In the genomic region with DNA sequence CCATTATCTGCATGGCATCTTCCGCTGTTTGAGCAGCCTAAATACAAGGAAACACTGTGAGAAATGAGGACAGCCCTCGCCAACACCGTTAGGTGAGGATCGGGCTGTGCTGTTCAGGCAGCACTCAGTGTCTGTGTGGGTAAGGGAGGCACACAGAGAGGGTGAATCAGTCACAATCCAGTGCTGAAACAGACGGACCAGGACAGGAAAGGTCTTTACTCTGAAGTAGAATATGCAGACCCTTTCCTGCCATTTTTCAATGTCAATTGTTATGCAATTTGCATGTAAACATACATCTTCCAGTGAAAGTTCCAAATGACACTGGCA, we compare ENCODE assay signal across 18 cellular contexts. TPM values are rescaled to one million over a fixed set of nuclear protein-coding genes. Genes with fewer than 3 reads are reported as not detected.
DNase-seq lines count a peak whose midpoint lies in the region; ATAC-seq, FAIRE-seq and TF ChIP-seq lines count a peak whose summit lies in the region.
"Had no signal": no experiment of that assay in that cellular context is flagged by ENCODE, and none has a peak within 500 bp of the region (broad histone marks: within the 10 kb centered on the region; RNA-seq: fewer than 3 reads in every experiment).

No MANE protein-coding gene starts in this region.

- H3K9ac ChIP-seq in SK-N-SH (peak overlapping the region; percentile 26; the same call in 1 of the 2 replicates), endothelial cell of umbilical vein (replicated peaks; ENCODE audit: extremely low read depth, insufficient read depth, low read length) (no peak overlapping the region)

- no peak for TF ChIP-seq EP300 in SK-N-SH (IDR thresholded peaks at IDR 0.05; ENCODE audit: borderline replicate concordance in 1 of 2, low read depth in 1 of 2, low read length in 1 of 2)

- H3K9me3 ChIP-seq in SK-N-SH (no peaks in the 10 kb centered on the region), endothelial cell of umbilical vein (replicated peaks; ENCODE audit: control insufficient read depth, insufficient read depth, low read length) (no peaks in the 10 kb centered on the region), uterus (no peaks in the 10 kb centered on the region)

- H3K4me3 ChIP-seq in SK-N-SH (ENCODE audit: low read depth in 2 of 2, low read length in 1 of 2): no peak overlapping the region
- no peak overlapping the region for H3K4me3 ChIP-seq in endothelial cell of umbilical vein (replicated peaks in 1 of 3; ENCODE audit: insufficient read depth in 1 of 3, low read depth in 1 of 3, low read length in 3 of 3)
- H3K4me3 ChIP-seq in uterus: no peak overlapping the region

- DNase-seq in SK-N-SH: no peak
- peak; percentile 16 for DNase-seq in endothelial cell of umbilical vein (ENCODE audit: low read depth, low spot score)
- DNase-seq in osteocyte (ENCODE audit: extremely low spot score, unreplicated experiment): peak; percentile 75
- DNase-seq in uterus: no peak
- no peak for DNase-seq in stimulated activated naive CD8-positive, alpha-beta T cell treated with anti-CD3 and anti-CD28 coated beads, Interleukin-15, Interleukin-2, amounts not matched to agents 100 U/mL and 50 U/mL, for 24 hours
- no peak for DNase-seq in midbrain (lab: John Stamatoyannopoulos, UW)
- no peak for DNase-seq in mucosa of gallbladder (ENCODE audit: low spot score)
- DNase-seq: activated CD8-positive, alpha-beta memory T cell treated with anti-CD3 and anti-CD28 coated beads, Interleukin-2, amount 50 U/mL, for 4 hours; activated naive CD4-positive, alpha-beta T cell treated with anti-CD3 and anti-CD28 coated beads for 36 hours; CD4-positive, alpha-beta T cell; central memory CD4-positive, alpha-beta T cell; head of caudate nucleus; naive B cell; T-helper 17 cell had no signal

- H3K79me2 ChIP-seq in SK-N-SH (ENCODE audit: insufficient read depth) (no peaks in the 10 kb centered on the region), endothelial cell of umbilical vein (ENCODE audit: control insufficient read depth, insufficient read depth, low read length) (no peaks in the 10 kb centered on the region)

- POLR2A ChIA-PET in SK-N-SH (lab: Yijun Ruan, JAX): no interaction called here
- POLR2A ChIA-PET in endothelial cell of umbilical vein (lab: Charles Lee): no interaction called here

- dilution Hi-C loops in endothelial cell of umbilical vein (cut with MboI; ENCODE audit: extremely low pct_ligation_motif_present, low sequenced_read_pairs): no loop called here

- H3K27me3 ChIP-seq in SK-N-SH (ENCODE audit: insufficient read depth) (no peaks in the 10 kb centered on the region), endothelial cell of umbilical vein (ENCODE audit: control insufficient read depth in 2 of 2, insufficient read depth in 2 of 2, low read length in 2 of 2) (no peaks in the 10 kb centered on the region), uterus (no peaks in the 10 kb centered on the region)

- H2AFZ ChIP-seq in SK-N-SH (ENCODE audit: low read depth): no peak overlapping the region
- H2AFZ ChIP-seq in endothelial cell of umbilical vein (ENCODE audit: low read depth, low read length): no peak overlapping the region

- no TSS peak for BruUV-seq in endothelial cell of umbilical vein (replicated peaks; lab: Mats Ljungman, UMichigan)

- intact Hi-C loops in endothelial cell of umbilical vein (cut with micrococcal nuclease) (no loop called here), uterus (cut with DNase I; ENCODE audit: low total_unique reads) (no loop called here)

- TF ChIP-seq POLR2A in endothelial cell of umbilical vein (IDR thresholded peaks at IDR 0.05; ENCODE audit: low read depth, low read length) (no peak), uterus (IDR thresholded peaks at IDR 0.05) (no peak)

- WGBS in SK-N-SH (ENCODE audit: low lambda C conversion rate): 91% methylated on average over 5 of the region's 5 CpGs

- no peak for ATAC-seq in stimulated activated naive CD8-positive, alpha-beta T cell treated with anti-CD3 and anti-CD28 coated beads, Interleukin-15, Interleukin-2, amounts not matched to agents 100 U/mL and 50 U/mL, for 24 hours
- ATAC-seq: activated CD4-positive, CD25-positive, alpha-beta regulatory T cell treated with anti-CD3 and anti-CD28 coated beads, Interleukin-2, amount 50 U/mL, for 24 hours; T-helper 17 cell had no signal

- H4K20me1 ChIP-seq in SK-N-SH (ENCODE audit: insufficient read depth) (no peaks in the 10 kb centered on the region), endothelial cell of umbilical vein (replicated peaks; ENCODE audit: control insufficient read depth, extremely low read depth, insufficient read depth, low read length) (no peaks in the 10 kb centered on the region)

- H3K4me1 Mint-ChIP-seq in osteocyte (ENCODE audit: unreplicated experiment): peaks cover 4% of the 10 kb centered on the region
- H3K4me1 Mint-ChIP-seq: T-helper 17 cell had no signal

- H3K9me1 ChIP-seq in endothelial cell of umbilical vein (replicated peaks; ENCODE audit: control insufficient read depth, extremely low read depth, insufficient read depth, low read length): no peaks in the 10 kb centered on the region

- H3K36me3 ChIP-seq in SK-N-SH (replicated peaks in 1 of 2; ENCODE audit: control insufficient read depth in 1 of 2, insufficient read depth in 2 of 2, low read length in 1 of 2) (peaks cover 13 to 32% of the 10 kb centered on the region in 2 experiments), endothelial cell of umbilical vein (ENCODE audit: control insufficient read depth in 2 of 2, extremely low read depth in 1 of 2, insufficient read depth in 2 of 2, low read length in 2 of 2) (peaks cover 17 to 29% of the 10 kb centered on the region in 2 experiments), uterus (no peaks in the 10 kb centered on the region)

- H3K4me2 ChIP-seq in SK-N-SH (peak overlapping the region; percentile 26; the same call in 1 of the 2 replicates), endothelial cell of umbilical vein (ENCODE audit: insufficient read depth, low read length) (no peak overlapping the region)

- peaks cover 17% of the 10 kb centered on the region for H3F3A ChIP-seq in SK-N-SH (replicated peaks; ENCODE audit: insufficient read depth)

- peak; percentile 47 for FAIRE-seq in endothelial cell of umbilical vein (lab: Jason Lieb, UNC)
- FAIRE-seq: endometrium, H54, keratinocyte had no signal

- H3K36me3 Mint-ChIP-seq in osteocyte (ENCODE audit: unreplicated experiment): peaks cover 54% of the 10 kb centered on the region

- CTCF ChIA-PET in SK-N-SH (lab: Yijun Ruan, JAX): interaction anchor here (1.5 to 1.8 kb wide), 2 partner anchors 19 to 129 kb away, joined by 3 to 4 read pairs; no protein-coding TSS in a partner anchor
- CTCF ChIA-PET in endothelial cell of umbilical vein (lab: Charles Lee): interaction anchor here (1.1 to 1.4 kb wide), 2 partner anchors 36 to 152 kb away, joined by 3 read pairs; no protein-coding TSS in a partner anchor

- H3K4me3 Mint-ChIP-seq in osteocyte (ENCODE audit: unreplicated experiment): no peak overlapping the region
- H3K4me3 Mint-ChIP-seq: activated naive CD4-positive, alpha-beta T cell treated with anti-CD3 and anti-CD28 coated beads for 36 hours; CD4-positive, alpha-beta T cell; naive B cell; T-helper 17 cell had no signal

- no peaks in the 10 kb centered on the region for H3K27me3 Mint-ChIP-seq in osteocyte (ENCODE audit: unreplicated experiment)
- H3K27me3 Mint-ChIP-seq: CD4-positive, alpha-beta T cell; naive B cell; T-helper 17 cell had no signal

- H3K27ac ChIP-seq in SK-N-SH (ENCODE audit: low read depth in 2 of 2, low read length in 1 of 2) (peak overlapping the region; percentile 40 to 86; a peak in 3 of 4 replicates), endothelial cell of umbilical vein (ENCODE audit: insufficient read depth, low read depth, low read length) (peak overlapping the region; percentile 22), uterus (peak overlapping the region; percentile 50 to 63)

- no peaks in the 10 kb centered on the region for H3K9me2 ChIP-seq in SK-N-SH

- TF ChIP-seq CTCF in SK-N-SH (IDR thresholded peaks at IDR 0.05) (no peak), endothelial cell of umbilical vein (IDR thresholded peaks at IDR 0.05; ENCODE audit: extremely low read depth in 1 of 2, insufficient read depth in 1 of 2, low read depth in 1 of 2, low read length in 2 of 2) (no peak), osteocyte (IDR thresholded peaks at IDR 0.05) (no peak), uterus (IDR thresholded peaks at IDR 0.05) (no peak)

- no peak overlapping the region for H3K27ac Mint-ChIP-seq in osteocyte (ENCODE audit: unreplicated experiment)
- H3K27ac Mint-ChIP-seq: activated naive CD4-positive, alpha-beta T cell treated with anti-CD3 and anti-CD28 coated beads for 36 hours; CD4-positive, alpha-beta T cell; naive B cell; T-helper 17 cell had no signal

- no peak for TF ChIP-seq RAD21 in SK-N-SH (IDR thresholded peaks at IDR 0.05; ENCODE audit: low read length)

- H3K9me3 Mint-ChIP-seq in osteocyte (ENCODE audit: unreplicated experiment): no peaks in the 10 kb centered on the region
- H3K9me3 Mint-ChIP-seq: activated naive CD4-positive, alpha-beta T cell treated with anti-CD3 and anti-CD28 coated beads for 36 hours; CD4-positive, alpha-beta T cell; naive B cell had no signal

- peaks cover 0 to 25% of the 10 kb centered on the region in 2 experiments; a peak in 2 of 4 replicates for H3K4me1 ChIP-seq in SK-N-SH (ENCODE audit: control insufficient read depth in 1 of 2, insufficient read depth in 2 of 2, low read depth in 1 of 2, low read length in 1 of 2)
- peaks cover 21% of the 10 kb centered on the region for H3K4me1 ChIP-seq in endothelial cell of umbilical vein (ENCODE audit: control insufficient read depth, extremely low read depth, insufficient read depth, low read length)
- H3K4me1 ChIP-seq in uterus: peaks cover 0 to 7% of the 10 kb centered on the region in 2 donors

TF ChIP-seq in endothelial cell of umbilical vein, 7 proteins besides CTCF, POLR2A, EP300 and RAD21 (continues in another document):
- TF ChIP-seq JUN (IDR thresholded peaks at IDR 0.05; ENCODE audit: borderline replicate concordance, insufficient read depth, insufficient read length, low read depth) (no peak), GATA2 (IDR thresholded peaks at IDR 0.05; ENCODE audit: insufficient read depth, insufficient read length, low read depth, low read length) (no peak), MYC (IDR thresholded peaks at IDR 0.05; ENCODE audit: low read depth, low read length) (no peak)

RNA-seq across cellular contexts. Expression of gene VPS33A, which starts 53.0 kb away (rescaled TPM):
- polyA plus RNA-seq in SK-N-SH (2012; rRNA removed) (17.0 and 18.4 TPM in 2 replicates), endothelial cell of umbilical vein (12.1 and 13.5 TPM in 2 replicates)
- polyA plus RNA-seq in SK-N-SH (2012; cell fraction: cytosol; rRNA removed): 15.8 and 16.4 TPM in 2 replicates
- 16.4 and 17.1 TPM in 2 replicates for polyA plus RNA-seq in SK-N-SH (2012; cell fraction: nucleus; rRNA removed)
- total RNA-seq in endothelial cell of umbilical vein (22.4 and 23.1 TPM in 2 replicates), osteocyte (22.2 and 23.1 TPM in 2 replicates), uterus (10 to 100 TPM in 2 of 4 donors, 1 to 10 TPM in 2; 3.3 to 20.8 (median 12.9) TPM), mucosa of gallbladder (18.7 TPM)
- 12.4 and 14.8 TPM in 2 replicates for polyA plus RNA-seq in endothelial cell of umbilical vein (2011; cell fraction: cytosol; rRNA removed)
- polyA plus RNA-seq in endothelial cell of umbilical vein (2011; cell fraction: nucleus; rRNA removed): 13.1 and 13.2 TPM in 2 replicates
- polyA plus RNA-seq in endothelial cell of umbilical vein (2012): 22.0 and 24.5 TPM in 2 replicates
- polyA minus RNA-seq in endothelial cell of umbilical vein: 11.2 and 12.9 TPM in 2 replicates
- 16.0 TPM for polyA minus RNA-seq in endothelial cell of umbilical vein (2011; cell fraction: cytosol; rRNA and poly(A)+ RNA removed)
- polyA minus RNA-seq in endothelial cell of umbilical vein (2011; cell fraction: nucleus; rRNA and poly(A)+ RNA removed): 10.0 and 14.5 TPM in 2 replicates

Comparison
In these comparisons a context has a peak if more than half of its experiments do, and no peak if none do; other contexts are left out.
1. DNase-seq: peak in endothelial cell of umbilical vein (single experiment) and osteocyte (single experiment); none in SK-N-SH (single experiment), uterus (0 of 2), stimulated activated naive CD8-positive, alpha-beta T cell treated with anti-CD3 and anti-CD28 coated beads, Interleukin-15, Interleukin-2, amounts not matched to agents 100 U/mL and 50 U/mL, for 24 hours (single experiment), midbrain (single experiment) and mucosa of gallbladder (single experiment).
2. Peak in every context shown above with its lines, with median percentiles within 50 percentile points of each other: H3K27ac ChIP-seq.